Comparison of ENCODE assay signal across 1 cellular context in the genomic region with DNA sequence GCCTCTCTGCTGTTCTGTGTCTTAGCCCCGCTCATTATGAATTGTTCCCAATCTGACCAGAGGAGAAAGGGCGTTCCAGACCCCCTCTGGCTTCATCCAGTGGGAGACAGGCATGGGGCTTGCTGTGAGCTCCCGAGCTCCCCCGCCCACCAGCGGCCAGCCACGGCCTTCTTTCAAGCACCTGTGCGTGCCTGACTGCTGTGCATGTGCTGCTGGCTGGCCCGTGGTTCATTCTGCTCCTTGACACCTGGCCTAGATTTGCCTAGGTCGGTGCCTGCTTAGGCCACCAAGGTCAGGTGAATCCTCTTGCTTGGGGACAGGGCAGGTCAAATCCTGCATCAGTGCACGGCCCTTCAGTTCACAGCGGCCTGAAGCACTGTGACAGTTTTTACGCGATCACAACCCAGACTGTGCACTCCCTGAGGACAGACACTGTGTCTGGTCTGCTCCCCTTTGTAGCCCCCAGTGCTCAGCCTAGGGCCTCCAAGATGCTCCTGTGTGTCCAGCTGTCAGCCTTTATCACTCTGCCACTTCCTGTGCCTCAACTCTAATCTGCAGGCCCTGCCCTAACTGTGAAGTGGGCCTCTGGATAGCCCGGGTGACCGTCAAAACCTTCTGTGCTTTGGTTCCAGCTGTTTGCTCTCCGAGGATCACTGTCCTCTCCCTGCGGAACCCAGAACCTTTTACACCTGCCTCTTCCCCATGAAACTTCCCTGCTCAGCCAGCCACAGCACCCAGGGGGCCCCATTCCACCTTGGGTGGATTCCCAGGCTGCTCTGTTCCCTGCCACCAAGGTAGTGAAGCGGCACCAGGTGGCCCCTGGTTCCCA.
TF ChIP-seq lines count a peak whose summit lies in the region.

No MANE protein-coding gene starts in this region.

TF ChIP-seq in HepG2, 621 proteins besides CTCF, POLR2A, EP300 and RAD21 (continued from another document and continues in another):
- TF ChIP-seq, protein P1, sequence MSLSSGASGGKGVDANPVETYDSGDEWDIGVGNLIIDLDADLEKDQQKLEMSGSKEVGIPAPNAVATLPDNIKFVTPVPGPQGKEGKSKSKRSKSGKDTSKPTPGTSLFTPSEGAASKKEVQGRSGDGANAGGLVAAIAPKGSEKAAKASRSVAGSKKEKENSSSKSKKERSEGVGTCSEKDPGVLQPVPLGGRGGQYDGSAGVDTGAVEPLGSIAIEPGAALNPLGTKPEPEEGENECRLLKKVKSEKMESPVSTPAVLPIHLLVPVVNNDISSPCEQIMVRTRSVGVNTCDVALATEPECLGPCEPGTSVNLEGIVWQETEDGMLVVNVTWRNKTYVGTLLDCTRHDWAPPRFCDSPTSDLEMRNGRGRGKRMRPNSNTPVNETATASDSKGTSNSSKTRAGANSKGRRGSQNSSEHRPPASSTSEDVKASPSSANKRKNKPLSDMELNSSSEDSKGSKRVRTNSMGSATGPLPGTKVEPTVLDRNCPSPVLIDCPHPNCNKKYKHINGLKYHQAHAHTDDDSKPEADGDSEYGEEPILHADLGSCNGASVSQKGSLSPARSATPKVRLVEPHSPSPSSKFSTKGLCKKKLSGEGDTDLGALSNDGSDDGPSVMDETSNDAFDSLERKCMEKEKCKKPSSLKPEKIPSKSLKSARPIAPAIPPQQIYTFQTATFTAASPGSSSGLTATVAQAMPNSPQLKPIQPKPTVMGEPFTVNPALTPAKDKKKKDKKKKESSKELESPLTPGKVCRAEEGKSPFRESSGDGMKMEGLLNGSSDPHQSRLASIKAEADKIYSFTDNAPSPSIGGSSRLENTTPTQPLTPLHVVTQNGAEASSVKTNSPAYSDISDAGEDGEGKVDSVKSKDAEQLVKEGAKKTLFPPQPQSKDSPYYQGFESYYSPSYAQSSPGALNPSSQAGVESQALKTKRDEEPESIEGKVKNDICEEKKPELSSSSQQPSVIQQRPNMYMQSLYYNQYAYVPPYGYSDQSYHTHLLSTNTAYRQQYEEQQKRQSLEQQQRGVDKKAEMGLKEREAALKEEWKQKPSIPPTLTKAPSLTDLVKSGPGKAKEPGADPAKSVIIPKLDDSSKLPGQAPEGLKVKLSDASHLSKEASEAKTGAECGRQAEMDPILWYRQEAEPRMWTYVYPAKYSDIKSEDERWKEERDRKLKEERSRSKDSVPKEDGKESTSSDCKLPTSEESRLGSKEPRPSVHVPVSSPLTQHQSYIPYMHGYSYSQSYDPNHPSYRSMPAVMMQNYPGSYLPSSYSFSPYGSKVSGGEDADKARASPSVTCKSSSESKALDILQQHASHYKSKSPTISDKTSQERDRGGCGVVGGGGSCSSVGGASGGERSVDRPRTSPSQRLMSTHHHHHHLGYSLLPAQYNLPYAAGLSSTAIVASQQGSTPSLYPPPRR (CRISPR knock-in tag; IDR thresholded peaks at IDR 0.05; ENCODE audit: borderline replicate concordance), result no peak
- TF ChIP-seq ELF4 (CRISPR knock-in tag; IDR thresholded peaks at IDR 0.05; ENCODE audit: borderline replicate concordance), result no peak
- TF ChIP-seq, protein P2, sequence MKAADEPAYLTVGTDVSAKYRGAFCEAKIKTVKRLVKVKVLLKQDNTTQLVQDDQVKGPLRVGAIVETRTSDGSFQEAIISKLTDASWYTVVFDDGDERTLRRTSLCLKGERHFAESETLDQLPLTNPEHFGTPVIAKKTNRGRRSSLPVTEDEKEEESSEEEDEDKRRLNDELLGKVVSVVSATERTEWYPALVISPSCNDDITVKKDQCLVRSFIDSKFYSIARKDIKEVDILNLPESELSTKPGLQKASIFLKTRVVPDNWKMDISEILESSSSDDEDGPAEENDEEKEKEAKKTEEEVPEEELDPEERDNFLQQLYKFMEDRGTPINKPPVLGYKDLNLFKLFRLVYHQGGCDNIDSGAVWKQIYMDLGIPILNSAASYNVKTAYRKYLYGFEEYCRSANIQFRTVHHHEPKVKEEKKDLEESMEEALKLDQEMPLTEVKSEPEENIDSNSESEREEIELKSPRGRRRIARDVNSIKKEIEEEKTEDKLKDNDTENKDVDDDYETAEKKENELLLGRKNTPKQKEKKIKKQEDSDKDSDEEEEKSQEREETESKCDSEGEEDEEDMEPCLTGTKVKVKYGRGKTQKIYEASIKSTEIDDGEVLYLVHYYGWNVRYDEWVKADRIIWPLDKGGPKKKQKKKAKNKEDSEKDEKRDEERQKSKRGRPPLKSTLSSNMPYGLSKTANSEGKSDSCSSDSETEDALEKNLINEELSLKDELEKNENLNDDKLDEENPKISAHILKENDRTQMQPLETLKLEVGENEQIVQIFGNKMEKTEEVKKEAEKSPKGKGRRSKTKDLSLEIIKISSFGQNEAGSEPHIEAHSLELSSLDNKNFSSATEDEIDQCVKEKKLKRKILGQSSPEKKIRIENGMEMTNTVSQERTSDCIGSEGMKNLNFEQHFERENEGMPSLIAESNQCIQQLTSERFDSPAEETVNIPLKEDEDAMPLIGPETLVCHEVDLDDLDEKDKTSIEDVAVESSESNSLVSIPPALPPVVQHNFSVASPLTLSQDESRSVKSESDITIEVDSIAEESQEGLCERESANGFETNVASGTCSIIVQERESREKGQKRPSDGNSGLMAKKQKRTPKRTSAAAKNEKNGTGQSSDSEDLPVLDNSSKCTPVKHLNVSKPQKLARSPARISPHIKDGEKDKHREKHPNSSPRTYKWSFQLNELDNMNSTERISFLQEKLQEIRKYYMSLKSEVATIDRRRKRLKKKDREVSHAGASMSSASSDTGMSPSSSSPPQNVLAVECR (CRISPR knock-in tag; IDR thresholded peaks at IDR 0.05; ENCODE audit: borderline replicate concordance), result no peak; the same call in 1 of the 2 replicates
- TF ChIP-seq, protein P3, sequence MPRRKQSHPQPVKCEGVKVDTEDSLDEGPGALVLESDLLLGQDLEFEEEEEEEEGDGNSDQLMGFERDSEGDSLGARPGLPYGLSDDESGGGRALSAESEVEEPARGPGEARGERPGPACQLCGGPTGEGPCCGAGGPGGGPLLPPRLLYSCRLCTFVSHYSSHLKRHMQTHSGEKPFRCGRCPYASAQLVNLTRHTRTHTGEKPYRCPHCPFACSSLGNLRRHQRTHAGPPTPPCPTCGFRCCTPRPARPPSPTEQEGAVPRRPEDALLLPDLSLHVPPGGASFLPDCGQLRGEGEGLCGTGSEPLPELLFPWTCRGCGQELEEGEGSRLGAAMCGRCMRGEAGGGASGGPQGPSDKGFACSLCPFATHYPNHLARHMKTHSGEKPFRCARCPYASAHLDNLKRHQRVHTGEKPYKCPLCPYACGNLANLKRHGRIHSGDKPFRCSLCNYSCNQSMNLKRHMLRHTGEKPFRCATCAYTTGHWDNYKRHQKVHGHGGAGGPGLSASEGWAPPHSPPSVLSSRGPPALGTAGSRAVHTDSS (CRISPR knock-in tag; conservative IDR thresholded peaks at IDR 0.05), result no peak
- no peak for TF ChIP-seq ERF (CRISPR knock-in tag; IDR thresholded peaks at IDR 0.05)
- TF ChIP-seq, protein P4, sequence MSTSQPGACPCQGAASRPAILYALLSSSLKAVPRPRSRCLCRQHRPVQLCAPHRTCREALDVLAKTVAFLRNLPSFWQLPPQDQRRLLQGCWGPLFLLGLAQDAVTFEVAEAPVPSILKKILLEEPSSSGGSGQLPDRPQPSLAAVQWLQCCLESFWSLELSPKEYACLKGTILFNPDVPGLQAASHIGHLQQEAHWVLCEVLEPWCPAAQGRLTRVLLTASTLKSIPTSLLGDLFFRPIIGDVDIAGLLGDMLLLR (CRISPR knock-in tag; IDR thresholded peaks at IDR 0.05), result no peak; the same call in 1 of the 2 replicates
- TF ChIP-seq ZNF205 (CRISPR knock-in tag; IDR thresholded peaks at IDR 0.05), result no peak
- TF ChIP-seq, protein P5, sequence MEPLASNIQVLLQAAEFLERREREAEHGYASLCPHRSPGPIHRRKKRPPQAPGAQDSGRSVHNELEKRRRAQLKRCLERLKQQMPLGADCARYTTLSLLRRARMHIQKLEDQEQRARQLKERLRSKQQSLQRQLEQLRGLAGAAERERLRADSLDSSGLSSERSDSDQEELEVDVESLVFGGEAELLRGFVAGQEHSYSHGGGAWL (CRISPR knock-in tag; IDR thresholded peaks at IDR 0.05), result no peak
- TF ChIP-seq REPIN1 (CRISPR knock-in tag; IDR thresholded peaks at IDR 0.05; ENCODE audit: borderline replicate concordance, low read depth), result no peak
- no peak for TF ChIP-seq HCFC1 (IDR thresholded peaks at IDR 0.05; ENCODE audit: low read depth, low read length)
- TF ChIP-seq, protein P6, sequence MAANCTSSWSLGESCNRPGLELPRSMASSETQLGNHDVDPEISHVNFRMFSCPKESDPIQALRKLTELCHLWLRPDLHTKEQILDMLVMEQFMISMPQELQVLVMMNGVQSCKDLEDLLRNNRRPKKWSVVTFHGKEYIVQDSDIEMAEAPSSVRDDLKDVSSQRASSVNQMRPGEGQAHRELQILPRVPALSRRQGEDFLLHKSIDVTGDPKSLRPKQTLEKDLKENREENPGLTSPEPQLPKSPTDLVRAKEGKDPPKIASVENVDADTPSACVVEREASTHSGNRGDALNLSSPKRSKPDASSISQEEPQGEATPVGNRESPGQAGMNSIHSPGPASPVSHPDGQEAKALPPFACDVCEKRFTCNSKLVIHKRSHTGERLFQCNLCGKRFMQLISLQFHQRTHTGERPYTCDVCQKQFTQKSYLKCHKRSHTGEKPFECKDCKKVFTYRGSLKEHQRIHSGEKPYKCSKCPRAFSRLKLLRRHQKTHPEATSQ (CRISPR knock-in tag; IDR thresholded peaks at IDR 0.05; ENCODE audit: borderline replicate concordance), result no peak
- TF ChIP-seq, protein P7, sequence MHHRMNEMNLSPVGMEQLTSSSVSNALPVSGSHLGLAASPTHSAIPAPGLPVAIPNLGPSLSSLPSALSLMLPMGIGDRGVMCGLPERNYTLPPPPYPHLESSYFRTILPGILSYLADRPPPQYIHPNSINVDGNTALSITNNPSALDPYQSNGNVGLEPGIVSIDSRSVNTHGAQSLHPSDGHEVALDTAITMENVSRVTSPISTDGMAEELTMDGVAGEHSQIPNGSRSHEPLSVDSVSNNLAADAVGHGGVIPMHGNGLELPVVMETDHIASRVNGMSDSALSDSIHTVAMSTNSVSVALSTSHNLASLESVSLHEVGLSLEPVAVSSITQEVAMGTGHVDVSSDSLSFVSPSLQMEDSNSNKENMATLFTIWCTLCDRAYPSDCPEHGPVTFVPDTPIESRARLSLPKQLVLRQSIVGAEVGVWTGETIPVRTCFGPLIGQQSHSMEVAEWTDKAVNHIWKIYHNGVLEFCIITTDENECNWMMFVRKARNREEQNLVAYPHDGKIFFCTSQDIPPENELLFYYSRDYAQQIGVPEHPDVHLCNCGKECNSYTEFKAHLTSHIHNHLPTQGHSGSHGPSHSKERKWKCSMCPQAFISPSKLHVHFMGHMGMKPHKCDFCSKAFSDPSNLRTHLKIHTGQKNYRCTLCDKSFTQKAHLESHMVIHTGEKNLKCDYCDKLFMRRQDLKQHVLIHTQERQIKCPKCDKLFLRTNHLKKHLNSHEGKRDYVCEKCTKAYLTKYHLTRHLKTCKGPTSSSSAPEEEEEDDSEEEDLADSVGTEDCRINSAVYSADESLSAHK (CRISPR knock-in tag; IDR thresholded peaks at IDR 0.05; ENCODE audit: borderline replicate concordance), result no peak
- TF ChIP-seq, protein P8, sequence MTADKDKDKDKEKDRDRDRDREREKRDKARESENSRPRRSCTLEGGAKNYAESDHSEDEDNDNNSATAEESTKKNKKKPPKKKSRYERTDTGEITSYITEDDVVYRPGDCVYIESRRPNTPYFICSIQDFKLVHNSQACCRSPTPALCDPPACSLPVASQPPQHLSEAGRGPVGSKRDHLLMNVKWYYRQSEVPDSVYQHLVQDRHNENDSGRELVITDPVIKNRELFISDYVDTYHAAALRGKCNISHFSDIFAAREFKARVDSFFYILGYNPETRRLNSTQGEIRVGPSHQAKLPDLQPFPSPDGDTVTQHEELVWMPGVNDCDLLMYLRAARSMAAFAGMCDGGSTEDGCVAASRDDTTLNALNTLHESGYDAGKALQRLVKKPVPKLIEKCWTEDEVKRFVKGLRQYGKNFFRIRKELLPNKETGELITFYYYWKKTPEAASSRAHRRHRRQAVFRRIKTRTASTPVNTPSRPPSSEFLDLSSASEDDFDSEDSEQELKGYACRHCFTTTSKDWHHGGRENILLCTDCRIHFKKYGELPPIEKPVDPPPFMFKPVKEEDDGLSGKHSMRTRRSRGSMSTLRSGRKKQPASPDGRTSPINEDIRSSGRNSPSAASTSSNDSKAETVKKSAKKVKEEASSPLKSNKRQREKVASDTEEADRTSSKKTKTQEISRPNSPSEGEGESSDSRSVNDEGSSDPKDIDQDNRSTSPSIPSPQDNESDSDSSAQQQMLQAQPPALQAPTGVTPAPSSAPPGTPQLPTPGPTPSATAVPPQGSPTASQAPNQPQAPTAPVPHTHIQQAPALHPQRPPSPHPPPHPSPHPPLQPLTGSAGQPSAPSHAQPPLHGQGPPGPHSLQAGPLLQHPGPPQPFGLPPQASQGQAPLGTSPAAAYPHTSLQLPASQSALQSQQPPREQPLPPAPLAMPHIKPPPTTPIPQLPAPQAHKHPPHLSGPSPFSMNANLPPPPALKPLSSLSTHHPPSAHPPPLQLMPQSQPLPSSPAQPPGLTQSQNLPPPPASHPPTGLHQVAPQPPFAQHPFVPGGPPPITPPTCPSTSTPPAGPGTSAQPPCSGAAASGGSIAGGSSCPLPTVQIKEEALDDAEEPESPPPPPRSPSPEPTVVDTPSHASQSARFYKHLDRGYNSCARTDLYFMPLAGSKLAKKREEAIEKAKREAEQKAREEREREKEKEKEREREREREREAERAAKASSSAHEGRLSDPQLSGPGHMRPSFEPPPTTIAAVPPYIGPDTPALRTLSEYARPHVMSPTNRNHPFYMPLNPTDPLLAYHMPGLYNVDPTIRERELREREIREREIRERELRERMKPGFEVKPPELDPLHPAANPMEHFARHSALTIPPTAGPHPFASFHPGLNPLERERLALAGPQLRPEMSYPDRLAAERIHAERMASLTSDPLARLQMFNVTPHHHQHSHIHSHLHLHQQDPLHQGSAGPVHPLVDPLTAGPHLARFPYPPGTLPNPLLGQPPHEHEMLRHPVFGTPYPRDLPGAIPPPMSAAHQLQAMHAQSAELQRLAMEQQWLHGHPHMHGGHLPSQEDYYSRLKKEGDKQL (CRISPR knock-in tag; IDR thresholded peaks at IDR 0.05; ENCODE audit: low read depth), result no peak
- TF ChIP-seq HNF4G (IDR thresholded peaks at IDR 0.05; ENCODE audit: borderline replicate concordance, low read depth, low read length), result no peak
- no peak for TF ChIP-seq HNF4G (CRISPR knock-in tag; IDR thresholded peaks at IDR 0.05; ENCODE audit: borderline replicate concordance, low read depth)
- no peak for TF ChIP-seq KLF13 (CRISPR knock-in tag; IDR thresholded peaks at IDR 0.05)
- TF ChIP-seq TSC22D2 (CRISPR knock-in tag; IDR thresholded peaks at IDR 0.05; ENCODE audit: borderline replicate concordance), result peak; percentile 58; the same call in 1 of the 2 replicates
- TF ChIP-seq STAG1 (CRISPR knock-in tag; IDR thresholded peaks at IDR 0.05), result no peak
- no peak for TF ChIP-seq MZF1 (CRISPR knock-in tag; IDR thresholded peaks at IDR 0.05; ENCODE audit: borderline replicate concordance)
- no peak for TF ChIP-seq ZIK1 (CRISPR knock-in tag; IDR thresholded peaks at IDR 0.05; ENCODE audit: borderline replicate concordance, low read depth)
- TF ChIP-seq ZNF264 (CRISPR knock-in tag; IDR thresholded peaks at IDR 0.05), result peak; percentile 31; the same call in 1 of the 2 replicates
- TF ChIP-seq ZNF343 (CRISPR knock-in tag; IDR thresholded peaks at IDR 0.05), result no peak
- no peak for TF ChIP-seq CHD4 (IDR thresholded peaks at IDR 0.05; ENCODE audit: borderline replicate concordance, low read length)
- TF ChIP-seq, protein P9, sequence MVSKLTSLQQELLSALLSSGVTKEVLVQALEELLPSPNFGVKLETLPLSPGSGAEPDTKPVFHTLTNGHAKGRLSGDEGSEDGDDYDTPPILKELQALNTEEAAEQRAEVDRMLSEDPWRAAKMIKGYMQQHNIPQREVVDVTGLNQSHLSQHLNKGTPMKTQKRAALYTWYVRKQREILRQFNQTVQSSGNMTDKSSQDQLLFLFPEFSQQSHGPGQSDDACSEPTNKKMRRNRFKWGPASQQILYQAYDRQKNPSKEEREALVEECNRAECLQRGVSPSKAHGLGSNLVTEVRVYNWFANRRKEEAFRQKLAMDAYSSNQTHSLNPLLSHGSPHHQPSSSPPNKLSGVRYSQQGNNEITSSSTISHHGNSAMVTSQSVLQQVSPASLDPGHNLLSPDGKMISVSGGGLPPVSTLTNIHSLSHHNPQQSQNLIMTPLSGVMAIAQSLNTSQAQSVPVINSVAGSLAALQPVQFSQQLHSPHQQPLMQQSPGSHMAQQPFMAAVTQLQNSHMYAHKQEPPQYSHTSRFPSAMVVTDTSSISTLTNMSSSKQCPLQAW (CRISPR knock-in tag; IDR thresholded peaks at IDR 0.05), result 0 out of 2 replicates have a peak, but pooled peaks have one; percentile 19
